In the genomic region with DNA sequence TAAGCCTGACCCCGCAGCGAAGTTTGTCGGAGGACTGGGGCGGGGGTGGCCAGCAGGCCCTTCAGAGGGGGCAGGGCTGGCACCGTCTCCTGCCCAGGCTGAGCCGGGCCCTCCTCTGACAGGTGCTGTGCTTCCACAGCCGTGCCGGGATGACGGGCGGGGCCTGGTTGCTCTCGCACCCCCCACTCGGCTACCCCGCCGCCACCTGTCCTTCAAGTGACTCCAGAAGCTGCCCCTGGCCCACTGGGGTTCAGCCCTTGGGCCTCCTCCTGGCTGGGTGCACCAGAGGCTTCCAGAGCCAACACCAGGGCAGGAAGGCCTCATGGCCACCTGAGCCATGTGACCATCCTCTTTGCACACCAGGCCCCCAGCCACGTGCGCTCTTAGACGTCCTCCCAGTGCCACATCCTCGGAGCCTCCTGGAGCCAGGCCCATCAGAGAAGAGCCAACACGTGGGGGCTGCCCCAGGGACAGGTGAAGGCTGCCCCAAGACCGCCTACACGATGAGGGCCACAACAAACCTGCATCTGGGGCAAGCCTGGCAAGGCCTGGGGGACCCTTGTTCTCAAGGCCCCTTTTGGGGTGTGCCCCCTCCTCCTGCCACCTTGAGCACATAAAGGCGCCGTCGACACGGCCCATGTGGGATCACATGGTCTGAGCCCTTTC, we compare ENCODE assay signal across 40 cellular contexts. TPM values are rescaled to one million over a fixed set of nuclear protein-coding genes. Genes with fewer than 3 reads are reported as not detected.
"Had no signal": no experiment of that assay in that cellular context is flagged by ENCODE, and none has a peak within 500 bp of the region (broad histone marks: within the 10 kb centered on the region; RNA-seq: fewer than 3 reads in every experiment).

No MANE protein-coding gene starts in this region.

- H3K9me3 ChIP-seq: adrenal gland, breast epithelium, esophagus squamous epithelium, gastroesophageal sphincter had no signal

- H3K27me3 ChIP-seq: adrenal gland, breast epithelium, cardiac muscle cell, esophagus squamous epithelium, gastroesophageal sphincter had no signal

- H3K27ac Mint-ChIP-seq: activated CD4-positive, alpha-beta memory T cell treated with anti-CD3 and anti-CD28 coated beads for 36 hours; activated CD4-positive, alpha-beta T cell treated with anti-CD3 and anti-CD28 coated beads for 36 hours; activated CD4-positive, alpha-beta T cell treated with anti-CD3 and anti-CD28 coated beads, Interleukin-2, amount 10 ng/mL, durations not matched to agents 24 days and 14 days; activated CD8-positive, alpha-beta memory T cell treated with anti-CD3 and anti-CD28 coated beads, Interleukin-2, amount 10 ng/mL, durations not matched to agents 7 days and 5 days; activated CD8-positive, alpha-beta T cell treated with anti-CD3 and anti-CD28 coated beads, Interleukin-2, amount 10 ng/mL, durations not matched to agents 7 days and 5 days; activated naive CD4-positive, alpha-beta T cell treated with anti-CD3 and anti-CD28 coated beads for 36 hours; activated naive CD4-positive, alpha-beta T cell treated with anti-CD3 and anti-CD28 coated beads, Interleukin-2, amount 50 U/mL, for 24 hours; activated naive CD8-positive, alpha-beta T cell treated with anti-CD3 and anti-CD28 coated beads for 36 hours; activated naive CD8-positive, alpha-beta T cell treated with anti-CD3 and anti-CD28 coated beads, Interleukin-2, amount 50 U/mL, for 24 hours; activated T-helper 1 cell treated with anti-CD3 and anti-CD28 coated beads, Interleukin-12 subunit alpha, Interleukin-12 subunit beta, Interleukin-2, Interleukin-4 antibody, amounts not matched to agents 30 ng/mL and 10 ng/mL and 1 ng/mL, durations not matched to agents 14 hours and 24 hours and 36 hours; activated T-helper 2 cell treated with anti-CD3 and anti-CD28 coated beads, Interferon-gamma antibody, Interleukin-2, Interleukin-4, amounts not matched to agents 10 μg/mL and 5 μg/mL and 100 μg/mL, durations not matched to agents 14 hours and 24 hours and 36 hours; brain; T-helper 17 cell; T-helper 2 cell treated with Interferon-gamma antibody and Interleukin-4, amounts not matched to agents 5 μg/mL and 100 μg/mL, for 36 hours had no signal

- H3K4me3 ChIP-seq: adrenal gland, breast epithelium, cardiac muscle cell, esophagus squamous epithelium, gastroesophageal sphincter had no signal

- H3K27ac ChIP-seq: adrenal gland, breast epithelium, cardiac muscle cell, epithelial cell of prostate, esophagus squamous epithelium, gastroesophageal sphincter had no signal

- FAIRE-seq: endometrium, endothelial cell of umbilical vein had no signal

- H3K4me3 Mint-ChIP-seq: activated CD4-positive, alpha-beta memory T cell treated with anti-CD3 and anti-CD28 coated beads for 36 hours; activated CD4-positive, alpha-beta T cell treated with anti-CD3 and anti-CD28 coated beads for 36 hours; activated CD4-positive, alpha-beta T cell treated with anti-CD3 and anti-CD28 coated beads, Interleukin-2, amount 10 ng/mL, durations not matched to agents 24 days and 14 days; activated CD8-positive, alpha-beta memory T cell treated with anti-CD3 and anti-CD28 coated beads, Interleukin-2, amount 10 ng/mL, durations not matched to agents 7 days and 5 days; activated CD8-positive, alpha-beta T cell treated with anti-CD3 and anti-CD28 coated beads, Interleukin-2, amount 10 ng/mL, durations not matched to agents 7 days and 5 days; activated naive CD4-positive, alpha-beta T cell treated with anti-CD3 and anti-CD28 coated beads for 36 hours; activated naive CD4-positive, alpha-beta T cell treated with anti-CD3 and anti-CD28 coated beads, Interleukin-2, amount 50 U/mL, for 24 hours; activated naive CD8-positive, alpha-beta T cell treated with anti-CD3 and anti-CD28 coated beads for 36 hours; activated naive CD8-positive, alpha-beta T cell treated with anti-CD3 and anti-CD28 coated beads, Interleukin-2, amount 50 U/mL, for 24 hours; activated T-helper 1 cell treated with anti-CD3 and anti-CD28 coated beads, Interleukin-12 subunit alpha, Interleukin-12 subunit beta, Interleukin-2, Interleukin-4 antibody, amounts not matched to agents 30 ng/mL and 10 ng/mL and 1 ng/mL, durations not matched to agents 14 hours and 24 hours and 36 hours; brain; T-helper 17 cell; T-helper 2 cell treated with Interferon-gamma antibody and Interleukin-4, amounts not matched to agents 5 μg/mL and 100 μg/mL, for 36 hours had no signal

- DNase-seq: activated CD4-positive, alpha-beta memory T cell treated with anti-CD3 and anti-CD28 coated beads for 36 hours; activated CD4-positive, alpha-beta T cell treated with anti-CD3 and anti-CD28 coated beads for 36 hours; activated CD4-positive, alpha-beta T cell treated with anti-CD3 and anti-CD28 coated beads, Interleukin-2, amount 10 ng/mL, durations not matched to agents 24 days and 14 days; activated CD4-positive, CD25-positive, alpha-beta regulatory T cell; activated CD4-positive, CD25-positive, alpha-beta regulatory T cell treated with anti-CD3 and anti-CD28 coated beads, Interleukin-2, amount 50 U/mL, for 72 hours; activated CD8-positive, alpha-beta memory T cell treated with anti-CD3 and anti-CD28 coated beads, Interleukin-2, amount 10 ng/mL, durations not matched to agents 7 days and 5 days; activated CD8-positive, alpha-beta memory T cell treated with anti-CD3 and anti-CD28 coated beads, Interleukin-2, amount 50 U/mL, for 4 hours; activated CD8-positive, alpha-beta T cell treated with anti-CD3 and anti-CD28 coated beads, Interleukin-2, amount 10 ng/mL, durations not matched to agents 7 days and 5 days; activated effector memory CD4-positive, alpha-beta T cell treated with anti-CD3 and anti-CD28 coated beads, Interleukin-2, amount 50 U/mL, for 16 hours; activated naive CD4-positive, alpha-beta T cell treated with anti-CD3 and anti-CD28 coated beads for 36 hours; activated naive CD8-positive, alpha-beta T cell treated with anti-CD3 and anti-CD28 coated beads for 36 hours; activated naive CD8-positive, alpha-beta T cell treated with anti-CD3 and anti-CD28 coated beads, Interleukin-2, amount 50 U/mL, for 24 hours; activated T-cell treated with anti-CD3 and anti-CD28 coated beads, Interleukin-2, amount 50 U/mL, for 1 hour; activated T-cell treated with anti-CD3 and anti-CD28 coated beads, Interleukin-2, amount 50 U/mL, for 48 hours; adrenal gland; amygdala; aorta; central memory CD4-positive, alpha-beta T cell; cerebellar nuclear complex; cortex of kidney; dermis blood vessel endothelial cell; effector CD4-positive, alpha-beta T cell; esophagus squamous epithelium; foreskin melanocyte; T-helper 1 cell; T-helper 17 cell; T1000 had no signal

- H3K4me1 Mint-ChIP-seq: activated CD4-positive, alpha-beta T cell treated with anti-CD3 and anti-CD28 coated beads for 36 hours; activated CD4-positive, alpha-beta T cell treated with anti-CD3 and anti-CD28 coated beads, Interleukin-2, amount 10 ng/mL, durations not matched to agents 24 days and 14 days; activated CD8-positive, alpha-beta memory T cell treated with anti-CD3 and anti-CD28 coated beads, Interleukin-2, amount 10 ng/mL, durations not matched to agents 7 days and 5 days; activated naive CD4-positive, alpha-beta T cell treated with anti-CD3 and anti-CD28 coated beads, Interleukin-2, amount 50 U/mL, for 24 hours; activated naive CD8-positive, alpha-beta T cell treated with anti-CD3 and anti-CD28 coated beads for 36 hours; activated naive CD8-positive, alpha-beta T cell treated with anti-CD3 and anti-CD28 coated beads, Interleukin-2, amount 50 U/mL, for 24 hours; brain; T-helper 17 cell had no signal

- H3K27me3 Mint-ChIP-seq: activated CD4-positive, alpha-beta memory T cell treated with anti-CD3 and anti-CD28 coated beads for 36 hours; activated CD4-positive, alpha-beta T cell treated with anti-CD3 and anti-CD28 coated beads for 36 hours; activated CD4-positive, alpha-beta T cell treated with anti-CD3 and anti-CD28 coated beads, Interleukin-2, amount 10 ng/mL, durations not matched to agents 24 days and 14 days; activated CD8-positive, alpha-beta memory T cell treated with anti-CD3 and anti-CD28 coated beads, Interleukin-2, amount 10 ng/mL, durations not matched to agents 7 days and 5 days; activated naive CD4-positive, alpha-beta T cell treated with anti-CD3 and anti-CD28 coated beads, Interleukin-2, amount 50 U/mL, for 24 hours; activated naive CD8-positive, alpha-beta T cell treated with anti-CD3 and anti-CD28 coated beads for 36 hours; activated naive CD8-positive, alpha-beta T cell treated with anti-CD3 and anti-CD28 coated beads, Interleukin-2, amount 50 U/mL, for 24 hours; brain; T-helper 17 cell had no signal

- H3K9me3 Mint-ChIP-seq: activated CD4-positive, alpha-beta memory T cell treated with anti-CD3 and anti-CD28 coated beads for 36 hours; activated CD4-positive, alpha-beta T cell treated with anti-CD3 and anti-CD28 coated beads, Interleukin-2, amount 10 ng/mL, durations not matched to agents 24 days and 14 days; activated naive CD4-positive, alpha-beta T cell treated with anti-CD3 and anti-CD28 coated beads for 36 hours; activated naive CD4-positive, alpha-beta T cell treated with anti-CD3 and anti-CD28 coated beads, Interleukin-2, amount 50 U/mL, for 24 hours; activated naive CD8-positive, alpha-beta T cell treated with anti-CD3 and anti-CD28 coated beads for 36 hours; activated naive CD8-positive, alpha-beta T cell treated with anti-CD3 and anti-CD28 coated beads, Interleukin-2, amount 50 U/mL, for 24 hours; activated T-helper 1 cell treated with anti-CD3 and anti-CD28 coated beads, Interleukin-12 subunit alpha, Interleukin-12 subunit beta, Interleukin-2, Interleukin-4 antibody, amounts not matched to agents 30 ng/mL and 10 ng/mL and 1 ng/mL, durations not matched to agents 14 hours and 24 hours and 36 hours; activated T-helper 2 cell treated with anti-CD3 and anti-CD28 coated beads, Interferon-gamma antibody, Interleukin-2, Interleukin-4, amounts not matched to agents 10 μg/mL and 5 μg/mL and 100 μg/mL, durations not matched to agents 14 hours and 24 hours and 36 hours; brain; T-helper 2 cell treated with Interferon-gamma antibody and Interleukin-4, amounts not matched to agents 5 μg/mL and 100 μg/mL, for 36 hours had no signal

- ATAC-seq: activated CD4-positive, alpha-beta T cell treated with anti-CD3 and anti-CD28 coated beads for 36 hours; activated CD8-positive, alpha-beta memory T cell treated with anti-CD3 and anti-CD28 coated beads, Interleukin-2, amount 10 ng/mL, durations not matched to agents 7 days and 5 days; activated CD8-positive, alpha-beta T cell treated with anti-CD3 and anti-CD28 coated beads, Interleukin-2, amount 10 ng/mL, durations not matched to agents 7 days and 5 days; activated naive CD8-positive, alpha-beta T cell treated with anti-CD3 and anti-CD28 coated beads, Interleukin-2, amount 50 U/mL, for 24 hours; gastroesophageal sphincter; T-helper 17 cell had no signal

- H3K4me1 ChIP-seq: adrenal gland, breast epithelium, esophagus squamous epithelium, gastroesophageal sphincter had no signal

RNA-seq across cellular contexts. Expression of a gene that starts 7.2 kb away (rescaled TPM):
- total RNA-seq: activated CD4-positive, alpha-beta memory T cell treated with anti-CD3 and anti-CD28 coated beads for 36 hours; activated CD4-positive, alpha-beta T cell treated with anti-CD3 and anti-CD28 coated beads for 36 hours; activated CD4-positive, alpha-beta T cell treated with anti-CD3 and anti-CD28 coated beads, Interleukin-2, amount 10 ng/mL, durations not matched to agents 24 days and 14 days; activated CD8-positive, alpha-beta memory T cell treated with anti-CD3 and anti-CD28 coated beads for 36 hours; activated CD8-positive, alpha-beta memory T cell treated with anti-CD3 and anti-CD28 coated beads, Interleukin-2, amount 10 ng/mL, durations not matched to agents 7 days and 5 days; activated CD8-positive, alpha-beta T cell treated with anti-CD3 and anti-CD28 coated beads, Interleukin-2, amount 10 ng/mL, durations not matched to agents 7 days and 5 days; activated naive CD4-positive, alpha-beta T cell treated with anti-CD3 and anti-CD28 coated beads for 36 hours; activated naive CD8-positive, alpha-beta T cell treated with anti-CD3 and anti-CD28 coated beads for 36 hours; activated T-helper 1 cell treated with anti-CD3 and anti-CD28 coated beads, Interleukin-12 subunit alpha, Interleukin-12 subunit beta, Interleukin-2, Interleukin-4 antibody, amounts not matched to agents 30 ng/mL and 10 ng/mL and 1 ng/mL, durations not matched to agents 14 hours and 24 hours and 36 hours; activated T-helper 2 cell treated with anti-CD3 and anti-CD28 coated beads, Interferon-gamma antibody, Interleukin-2, Interleukin-4, amounts not matched to agents 10 μg/mL and 5 μg/mL and 100 μg/mL, durations not matched to agents 14 hours and 24 hours and 36 hours; breast epithelium; endothelial cell of umbilical vein; esophagus squamous epithelium had no signal

RNA-seq across cellular contexts. Expression of a gene that starts 9.8 kb away (rescaled TPM):
- total RNA-seq: activated CD4-positive, alpha-beta memory T cell treated with anti-CD3 and anti-CD28 coated beads for 36 hours; activated CD4-positive, alpha-beta T cell treated with anti-CD3 and anti-CD28 coated beads for 36 hours; activated CD4-positive, alpha-beta T cell treated with anti-CD3 and anti-CD28 coated beads, Interleukin-2, amount 10 ng/mL, durations not matched to agents 24 days and 14 days; activated CD8-positive, alpha-beta memory T cell treated with anti-CD3 and anti-CD28 coated beads for 36 hours; activated CD8-positive, alpha-beta memory T cell treated with anti-CD3 and anti-CD28 coated beads, Interleukin-2, amount 10 ng/mL, durations not matched to agents 7 days and 5 days; activated CD8-positive, alpha-beta T cell treated with anti-CD3 and anti-CD28 coated beads, Interleukin-2, amount 10 ng/mL, durations not matched to agents 7 days and 5 days; activated naive CD4-positive, alpha-beta T cell treated with anti-CD3 and anti-CD28 coated beads for 36 hours; activated naive CD8-positive, alpha-beta T cell treated with anti-CD3 and anti-CD28 coated beads for 36 hours; activated T-helper 1 cell treated with anti-CD3 and anti-CD28 coated beads, Interleukin-12 subunit alpha, Interleukin-12 subunit beta, Interleukin-2, Interleukin-4 antibody, amounts not matched to agents 30 ng/mL and 10 ng/mL and 1 ng/mL, durations not matched to agents 14 hours and 24 hours and 36 hours; esophagus squamous epithelium; fibroblast of villous mesenchyme; T-helper 17 cell had no signal

RNA-seq across cellular contexts. Expression of a gene that starts 14.4 kb away (rescaled TPM):
- total RNA-seq: activated CD8-positive, alpha-beta memory T cell treated with anti-CD3 and anti-CD28 coated beads, Interleukin-2, amount 10 ng/mL, durations not matched to agents 7 days and 5 days; activated CD8-positive, alpha-beta T cell treated with anti-CD3 and anti-CD28 coated beads, Interleukin-2, amount 10 ng/mL, durations not matched to agents 7 days and 5 days; activated naive CD8-positive, alpha-beta T cell treated with anti-CD3 and anti-CD28 coated beads for 36 hours; T-helper 17 cell had no signal
